13 cellular contexts compared by ENCODE assay signal in genomic region chr18:51185075-51185474, GRCh38. TPM values are rescaled to one million over a fixed set of nuclear protein-coding genes. Genes with fewer than 3 reads are reported as not detected.
DNase-seq lines count a peak whose midpoint lies in the region; ATAC-seq and TF ChIP-seq lines count a peak whose summit lies in the region.
"Had no signal": no experiment of that assay in that cellular context is flagged by ENCODE, and none has a peak within 500 bp of the region (broad histone marks: within the 10 kb centered on the region; RNA-seq: fewer than 3 reads in every experiment).

No MANE protein-coding gene starts in this region.

- no peaks in the 10 kb centered on the region for H3K9me3 ChIP-seq in adrenal gland (replicated peaks in 1 of 3)
- H3K9me3 ChIP-seq: BLaER1 had no signal

- peaks cover 74% of the 10 kb centered on the region for H3K4me1 Mint-ChIP-seq in activated CD8-positive, alpha-beta T cell treated with anti-CD3 and anti-CD28 coated beads for 36 hours (ENCODE audit: low read depth)
- peaks cover 53% of the 10 kb centered on the region for H3K4me1 Mint-ChIP-seq in activated CD8-positive, alpha-beta T cell treated with anti-CD3 and anti-CD28 coated beads, Interleukin-2, amount 10 ng/mL, durations not matched to agents 7 days and 5 days (ENCODE audit: low read depth)
- peaks cover 15% of the 10 kb centered on the region for H3K4me1 Mint-ChIP-seq in glutamatergic neuron (ENCODE audit: low read depth, unreplicated experiment)

- TF ChIP-seq CTCF in activated CD8-positive, alpha-beta T cell treated with anti-CD3 and anti-CD28 coated beads for 36 hours (IDR thresholded peaks at IDR 0.05), result no peak
- TF ChIP-seq CTCF in adrenal gland (IDR thresholded peaks at IDR 0.05) (no peak), glutamatergic neuron (IDR thresholded peaks at IDR 0.05; ENCODE audit: partially characterized antibody, unreplicated experiment) (no peak)

- CTCF ChIA-PET in activated CD8-positive, alpha-beta T cell treated with anti-CD3 and anti-CD28 coated beads for 36 hours (lab: Charles Lee), result no interaction called here
- CTCF ChIA-PET in activated CD8-positive, alpha-beta T cell treated with anti-CD3 and anti-CD28 coated beads, Interleukin-2, amount 10 ng/mL, durations not matched to agents 7 days and 5 days (lab: Charles Lee), result interaction anchor here (1.3 kb wide), 1 partner anchor 31 kb away, joined by 4 read pairs; no protein-coding TSS in a partner anchor

- no peak overlapping the region for H3K27ac ChIP-seq in adrenal gland
- H3K27ac ChIP-seq: BLaER1 had no signal

- H3K36me3 Mint-ChIP-seq in activated CD8-positive, alpha-beta T cell treated with anti-CD3 and anti-CD28 coated beads for 36 hours (ENCODE audit: low read depth), result peaks cover 46% of the 10 kb centered on the region
- peaks cover 43% of the 10 kb centered on the region for H3K36me3 Mint-ChIP-seq in activated CD8-positive, alpha-beta T cell treated with anti-CD3 and anti-CD28 coated beads, Interleukin-2, amount 10 ng/mL, durations not matched to agents 7 days and 5 days (ENCODE audit: low read depth)
- no peaks in the 10 kb centered on the region for H3K36me3 Mint-ChIP-seq in glutamatergic neuron (ENCODE audit: unreplicated experiment)

- intact Hi-C loops in activated CD8-positive, alpha-beta T cell treated with anti-CD3 and anti-CD28 coated beads for 36 hours (cut with micrococcal nuclease), result no loop called here
- intact Hi-C loops in adrenal gland (cut with DNase I), result no loop called here
- intact Hi-C loops in posterior vena cava (cut with DNase I), result no loop called here

- no peaks in the 10 kb centered on the region for H3K36me3 ChIP-seq in adrenal gland (replicated peaks in 1 of 2)

- H3K27ac Mint-ChIP-seq in activated CD8-positive, alpha-beta T cell treated with anti-CD3 and anti-CD28 coated beads for 36 hours, result peak overlapping the region; percentile 15
- H3K27ac Mint-ChIP-seq in activated CD8-positive, alpha-beta T cell treated with anti-CD3 and anti-CD28 coated beads, Interleukin-2, amount 10 ng/mL, durations not matched to agents 7 days and 5 days, result no peak overlapping the region
- no peak overlapping the region for H3K27ac Mint-ChIP-seq in glutamatergic neuron (ENCODE audit: unreplicated experiment)

- WGBS in adrenal gland, 4 donors, result 25 to 67% (median 48%) methylated on average over 1 of the region's 1 CpG

- H3K9me3 Mint-ChIP-seq in activated CD8-positive, alpha-beta T cell treated with anti-CD3 and anti-CD28 coated beads for 36 hours, result no peaks in the 10 kb centered on the region
- H3K9me3 Mint-ChIP-seq in activated CD8-positive, alpha-beta T cell treated with anti-CD3 and anti-CD28 coated beads, Interleukin-2, amount 10 ng/mL, durations not matched to agents 7 days and 5 days (ENCODE audit: insufficient read depth), result no peaks in the 10 kb centered on the region
- H3K9me3 Mint-ChIP-seq in glutamatergic neuron (ENCODE audit: unreplicated experiment), result peaks cover 2% of the 10 kb centered on the region
- H3K9me3 Mint-ChIP-seq: CD8-positive, alpha-beta memory T cell had no signal

- H3K27me3 Mint-ChIP-seq in activated CD8-positive, alpha-beta T cell treated with anti-CD3 and anti-CD28 coated beads for 36 hours, result no peaks in the 10 kb centered on the region
- no peaks in the 10 kb centered on the region for H3K27me3 Mint-ChIP-seq in activated CD8-positive, alpha-beta T cell treated with anti-CD3 and anti-CD28 coated beads, Interleukin-2, amount 10 ng/mL, durations not matched to agents 7 days and 5 days (ENCODE audit: low read depth)
- no peaks in the 10 kb centered on the region for H3K27me3 Mint-ChIP-seq in glutamatergic neuron (ENCODE audit: unreplicated experiment)
- H3K27me3 Mint-ChIP-seq: CD8-positive, alpha-beta memory T cell had no signal

- POLR2A ChIA-PET in activated CD8-positive, alpha-beta T cell treated with anti-CD3 and anti-CD28 coated beads for 36 hours (lab: Charles Lee), result interaction anchor here (0.7 to 3.7 kb wide), 5 partner anchors 9 to 31 kb away, joined by 3 to 18 read pairs (median 4); no protein-coding TSS in a partner anchor
- POLR2A ChIA-PET in activated CD8-positive, alpha-beta T cell treated with anti-CD3 and anti-CD28 coated beads, Interleukin-2, amount 10 ng/mL, durations not matched to agents 7 days and 5 days (lab: Charles Lee), result interaction anchor here (0.6 to 1.0 kb wide), 3 partner anchors 10 to 31 kb away, joined by 3 to 4 read pairs (median 3); no protein-coding TSS in a partner anchor

- no peak overlapping the region for H3K4me3 ChIP-seq in adrenal gland
- H3K4me3 ChIP-seq: BLaER1 had no signal

- ATAC-seq in activated CD8-positive, alpha-beta T cell treated with anti-CD3 and anti-CD28 coated beads for 36 hours, result no peak
- no peak for ATAC-seq in activated CD8-positive, alpha-beta T cell treated with anti-CD3 and anti-CD28 coated beads, Interleukin-2, amount 10 ng/mL, durations not matched to agents 7 days and 5 days

- TF ChIP-seq POLR2A in adrenal gland (IDR thresholded peaks at IDR 0.05), result no peak

- H3K4me1 ChIP-seq in adrenal gland (replicated peaks in 1 of 2), result peaks cover 0 to 30% of the 10 kb centered on the region in 2 donors

- H3K27me3 ChIP-seq in adrenal gland, result no peaks in the 10 kb centered on the region
- H3K27me3 ChIP-seq: BLaER1 had no signal

- no peak for DNase-seq in activated CD8-positive, alpha-beta T cell treated with anti-CD3 and anti-CD28 coated beads for 36 hours
- DNase-seq in activated CD8-positive, alpha-beta T cell treated with anti-CD3 and anti-CD28 coated beads, Interleukin-2, amount 10 ng/mL, durations not matched to agents 7 days and 5 days, result no peak
- DNase-seq in adrenal gland, result peak in 6 of 7 donors; percentile 35 to 67 (median 46)
- peak; percentile 24 for DNase-seq in iris pigment epithelial cell (ENCODE audit: low read depth)
- no peak for DNase-seq in GM19238 (ENCODE audit: insufficient read length, low spot score)
- no peak for DNase-seq in posterior vena cava (ENCODE audit: low spot score)
- DNase-seq in NCI-H187 treated with DMSO at 0.1 percent for 48 hours (lab: John Stamatoyannopoulos, UW), result no peak
- no peak for DNase-seq in glutamatergic neuron
- DNase-seq: 8988T; CD8-positive, alpha-beta memory T cell; HCEC 1CT; Right ventricle myocardium superior had no signal

- no peak overlapping the region for H3K4me3 Mint-ChIP-seq in activated CD8-positive, alpha-beta T cell treated with anti-CD3 and anti-CD28 coated beads for 36 hours
- H3K4me3 Mint-ChIP-seq in activated CD8-positive, alpha-beta T cell treated with anti-CD3 and anti-CD28 coated beads, Interleukin-2, amount 10 ng/mL, durations not matched to agents 7 days and 5 days, result no peak overlapping the region
- no peak overlapping the region for H3K4me3 Mint-ChIP-seq in glutamatergic neuron (ENCODE audit: unreplicated experiment)
- H3K4me3 Mint-ChIP-seq: CD8-positive, alpha-beta memory T cell had no signal

RNA-seq across cellular contexts. Expression of gene MEX3C, which starts 12.4 kb away (rescaled TPM):
- total RNA-seq in activated CD8-positive, alpha-beta T cell treated with anti-CD3 and anti-CD28 coated beads for 36 hours, result 10 to 100 TPM; 51.5 to 52.6 TPM
- total RNA-seq in activated CD8-positive, alpha-beta T cell treated with anti-CD3 and anti-CD28 coated beads, Interleukin-2, amount 10 ng/mL, durations not matched to agents 7 days and 5 days, result 10 to 100 TPM; 40.4 to 45.8 TPM
- total RNA-seq in adrenal gland (10 to 100 TPM; 25.7 to 38.9 (median 29.6) TPM), posterior vena cava (10 to 100 TPM; 18.8 to 27.4 TPM), glutamatergic neuron (ENCODE audit: unreplicated experiment) (81.3 TPM)
- 10 to 100 TPM in 1 of 3 donors, 1 to 10 TPM in 2; 7.0 to 33.7 (median 8.7) TPM for polyA plus RNA-seq in adrenal gland

Comparison
In these comparisons a context has a peak if more than half of its experiments do, and no peak if none do; other contexts are left out.
1. DNase-seq: peak in adrenal gland (6 of 7) and iris pigment epithelial cell (single experiment); none in activated CD8-positive, alpha-beta T cell treated with anti-CD3 and anti-CD28 coated beads for 36 hours (single experiment), activated CD8-positive, alpha-beta T cell treated with anti-CD3 and anti-CD28 coated beads, Interleukin-2, amount 10 ng/mL, durations not matched to agents 7 days and 5 days (single experiment), GM19238 (single experiment), posterior vena cava (single experiment), NCI-H187 treated with DMSO at 0.1 percent for 48 hours (single experiment) and glutamatergic neuron (single experiment).